In the genomic region with DNA sequence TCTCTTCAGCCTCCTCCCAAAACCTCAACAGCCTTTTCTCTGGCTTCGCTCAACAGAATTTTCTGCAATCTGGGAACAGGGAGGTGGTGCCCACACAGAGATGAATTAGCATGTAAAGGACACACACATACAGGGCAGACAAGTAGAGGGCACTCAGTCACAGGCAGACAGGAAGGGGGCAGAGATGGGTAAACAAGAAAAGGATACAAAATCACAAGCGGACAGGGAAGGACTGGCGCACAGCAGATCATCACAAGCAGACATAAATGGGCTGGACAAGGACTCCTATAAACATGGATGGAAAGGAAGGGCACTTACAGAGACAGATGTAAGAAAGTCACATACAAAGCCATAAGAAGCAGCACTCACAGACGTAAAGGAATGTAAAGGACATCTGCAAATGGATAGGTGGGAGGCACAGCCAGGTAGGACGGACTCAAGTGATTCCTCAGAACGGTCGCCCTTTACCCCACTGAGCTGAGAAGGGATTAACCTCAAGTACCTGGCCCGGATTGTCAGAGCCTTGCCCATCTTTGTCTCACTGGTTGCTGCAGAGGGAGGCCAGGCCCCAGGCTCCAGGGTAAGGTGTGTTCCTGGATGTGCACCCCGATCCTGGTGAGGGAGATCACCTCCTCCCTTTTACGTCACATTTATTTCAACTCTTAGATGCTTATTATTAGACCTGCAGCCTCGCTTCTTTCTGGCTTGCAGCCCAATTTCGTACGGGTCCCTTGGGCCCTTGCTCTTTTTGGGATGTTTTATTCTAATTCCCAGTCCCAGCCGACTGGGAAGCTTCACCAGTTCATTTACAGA, we compare ENCODE assay signal across 8 cellular contexts. TPM values are rescaled to one million over a fixed set of nuclear protein-coding genes. Genes with fewer than 3 reads are reported as not detected.
DNase-seq lines count a peak whose midpoint lies in the region; ATAC-seq and TF ChIP-seq lines count a peak whose summit lies in the region.

No MANE protein-coding gene starts in this region.

- peak; percentile 15 for ATAC-seq in GM21529 (IDR thresholded peaks at IDR 0.05; ENCODE audit: unreplicated experiment)

- DNase-seq in ELR (ENCODE audit: low read depth) (peak; percentile 24), NCI-H146 (lab: John Stamatoyannopoulos, UW) (peak; percentile 58), AG08395 (ENCODE audit: low spot score) (no peak), SKM-1 treated with dmso at 0.1 percent for 144 hours (lab: John Stamatoyannopoulos, UW; ENCODE audit: unreplicated experiment) (no peak)
- DNase-seq in effector memory CD4-positive, alpha-beta T cell: no peak
- no peak for DNase-seq in activated CD8-positive, alpha-beta memory T cell treated with anti-CD3 and anti-CD28 coated beads, Interleukin-2, amount 50 U/mL, for 4 hours

- no peak for TF ChIP-seq RAD21 in neural cell (conservative IDR thresholded peaks at IDR 0.05)

- peak overlapping the region; percentile 98 for H3K27ac ChIP-seq in effector memory CD4-positive, alpha-beta T cell (ENCODE audit: insufficient read depth, low read length, poor library complexity, severe bottlenecking)
- peak overlapping the region; percentile 83 for H3K27ac ChIP-seq in neural cell (ENCODE audit: low read length)

- H3K9me3 ChIP-seq in effector memory CD4-positive, alpha-beta T cell (ENCODE audit: control insufficient read depth, low read length): no peaks in the 10 kb centered on the region
- no peaks in the 10 kb centered on the region for H3K9me3 ChIP-seq in neural cell (ENCODE audit: low read length)

- no peaks in the 10 kb centered on the region for H3K27me3 ChIP-seq in effector memory CD4-positive, alpha-beta T cell (replicated peaks; ENCODE audit: control insufficient read depth, insufficient read depth, low read length, poor library complexity, severe bottlenecking)
- H3K27me3 ChIP-seq in neural cell (ENCODE audit: insufficient read depth, low read depth, low read length): no peaks in the 10 kb centered on the region

- H3K9me2 ChIP-seq in neural cell (ENCODE audit: insufficient read depth, low read length): no peaks in the 10 kb centered on the region

- H3K4me1 ChIP-seq in effector memory CD4-positive, alpha-beta T cell (ENCODE audit: control insufficient read depth, insufficient read depth, low read length, poor library complexity, severe bottlenecking): peaks cover 28% of the 10 kb centered on the region

- peak overlapping the region; percentile 73 for H2AFZ ChIP-seq in neural cell (ENCODE audit: low read depth, low read length)

- TF ChIP-seq CTCF in neural cell (IDR thresholded peaks at IDR 0.05; ENCODE audit: poor library complexity, severe bottlenecking): no peak

- peak overlapping the region; percentile 97 for H3K9ac ChIP-seq in neural cell (ENCODE audit: low read length)

- peaks cover 9% of the 10 kb centered on the region for H3K36me3 ChIP-seq in effector memory CD4-positive, alpha-beta T cell (ENCODE audit: control insufficient read depth, insufficient read depth, low read length)
- H3K36me3 ChIP-seq in neural cell (ENCODE audit: insufficient read depth, low read length): no peaks in the 10 kb centered on the region

- TF ChIP-seq EP300 in neural cell (conservative IDR thresholded peaks at IDR 0.05; ENCODE audit: poor library complexity, severe bottlenecking): no peak

- peak overlapping the region; percentile 55 for H3K4me3 ChIP-seq in effector memory CD4-positive, alpha-beta T cell (ENCODE audit: insufficient read depth, low read depth, low read length, poor library complexity, severe bottlenecking)
- H3K4me3 ChIP-seq in neural cell (ENCODE audit: low read length): peak overlapping the region; percentile 93

- no peaks in the 10 kb centered on the region for H4K20me1 ChIP-seq in neural cell (ENCODE audit: insufficient read depth)

- no peaks in the 10 kb centered on the region for H3F3A ChIP-seq in neural cell (ENCODE audit: insufficient read depth, low read length, poor library complexity, severe bottlenecking)

- H3K4me2 ChIP-seq in neural cell (ENCODE audit: low read length): peak overlapping the region; percentile 83

- H3K79me2 ChIP-seq in neural cell (replicated peaks; ENCODE audit: insufficient read depth, low read length): peaks cover 40% of the 10 kb centered on the region

TF ChIP-seq in neural cell, 6 proteins besides CTCF, POLR2A, EP300 and RAD21:
- TF ChIP-seq POLR2AphosphoS5 (IDR thresholded peaks at IDR 0.05) (peak; percentile 65), SMC3 (conservative IDR thresholded peaks at IDR 0.05; ENCODE audit: poor library complexity) (no peak), TAF1 (IDR thresholded peaks at IDR 0.05; ENCODE audit: low read depth) (no peak)

RNA-seq across cellular contexts. Expression of a gene that starts 0.8 kb away (rescaled TPM):
- 17.5 and 23.3 TPM in 2 replicates for polyA plus RNA-seq in neural cell
- 22.9 and 25.6 TPM in 2 replicates for polyA minus RNA-seq in neural cell

RNA-seq across cellular contexts. Expression of a gene that starts 15.0 kb away (rescaled TPM):
- 138 and 146 TPM in 2 replicates for polyA plus RNA-seq in neural cell
- polyA minus RNA-seq in neural cell: 66.2 and 73.5 TPM in 2 replicates

RNA-seq across cellular contexts. Expression of a gene that starts 25.6 kb away (rescaled TPM):
- 34.4 and 56.5 TPM in 2 replicates for polyA plus RNA-seq in neural cell
- 7.9 and 9.3 TPM in 2 replicates for polyA minus RNA-seq in neural cell

RNA-seq across cellular contexts. Expression of a gene that starts 37.9 kb away (rescaled TPM):
- 8.5 and 13.1 TPM in 2 replicates for polyA plus RNA-seq in neural cell
- 17.9 and 19.5 TPM in 2 replicates for polyA minus RNA-seq in neural cell

RNA-seq across cellular contexts. Expression of a gene that starts 38.2 kb away (rescaled TPM):
- polyA plus RNA-seq in neural cell: 11.9 and 13.1 TPM in 2 replicates
- polyA minus RNA-seq in neural cell: 7.1 and 8.1 TPM in 2 replicates

Comparison
In these comparisons a context has a peak if more than half of its experiments do, and no peak if none do; other contexts are left out.
1. DNase-seq: peak in ELR (single experiment) and NCI-H146 (single experiment); none in effector memory CD4-positive, alpha-beta T cell (0 of 3), AG08395 (single experiment), activated CD8-positive, alpha-beta memory T cell treated with anti-CD3 and anti-CD28 coated beads, Interleukin-2, amount 50 U/mL, for 4 hours (single experiment) and SKM-1 treated with dmso at 0.1 percent for 144 hours (single experiment).